10 cellular contexts compared by ENCODE assay signal in genomic region chr2:12451726-12452125, GRCh38.
DNase-seq lines count a peak whose midpoint lies in the region; ATAC-seq and TF ChIP-seq lines count a peak whose summit lies in the region.
"Had no signal": no experiment of that assay in that cellular context is flagged by ENCODE, and none has a peak within 500 bp of the region (broad histone marks: within the 10 kb centered on the region; RNA-seq: fewer than 3 reads in every experiment).

No MANE protein-coding gene starts in this region.

- H3K36me3 ChIP-seq in heart right ventricle, result no peaks in the 10 kb centered on the region

- 25 to 33% methylated on average over 5 of the region's 5 CpGs for WGBS in heart right ventricle, 2 donors

- no peaks in the 10 kb centered on the region for H3K36me3 Mint-ChIP-seq in activated T-helper 17 cell treated with anti-CD3 and anti-CD28 coated beads, Interleukin-2, amount 50 U/mL, for 72 hours (ENCODE audit: low read depth)
- H3K36me3 Mint-ChIP-seq in memory B cell, result no peaks in the 10 kb centered on the region

- peak overlapping the region in 7 of 10 donors; percentile 20 to 79 (median 49) for H3K27ac ChIP-seq in heart right ventricle
- H3K27ac ChIP-seq: C4-2B had no signal

- TF ChIP-seq CTCF in heart right ventricle (IDR thresholded peaks at IDR 0.05), result no peak

- intact Hi-C loops in heart right ventricle (cut with DNase I) (loop anchor here in 2 of 10 donors (10.0 kb wide), 1 partner anchor 263 kb away; the partner anchor contains the start of gene TRIB2 (in 2 of the 2)), Right ventricle myocardium superior (cut with DNase I) (no loop called here)

- no peak for DNase-seq in heart right ventricle
- no peak for DNase-seq in Right ventricle myocardium superior
- no peak for DNase-seq in memory B cell (ENCODE audit: low spot score in 2 of 2)
- DNase-seq in D341Med (ENCODE audit: low spot score), result no peak
- DNase-seq in glomerular visceral epithelial cell (ENCODE audit: extremely low spot score), result no peak

- H3K27me3 ChIP-seq in heart right ventricle, result no peaks in the 10 kb centered on the region

- ATAC-seq in heart right ventricle (peak in 1 of 8 donors; percentile 16), Right ventricle myocardium superior (ENCODE audit: poor library complexity) (no peak), memory B cell (ENCODE audit: low read depth) (no peak), GM19467 (IDR thresholded peaks at IDR 0.05; ENCODE audit: unreplicated experiment) (no peak), GM19397 (IDR thresholded peaks at IDR 0.05; ENCODE audit: unreplicated experiment) (no peak)
- ATAC-seq in activated T-helper 17 cell treated with anti-CD3 and anti-CD28 coated beads, Interleukin-2, amount 50 U/mL, for 72 hours (replicated peaks), result peak; percentile 17
- ATAC-seq: left lobe of liver had no signal

- H3K4me3 Mint-ChIP-seq in activated T-helper 17 cell treated with anti-CD3 and anti-CD28 coated beads, Interleukin-2, amount 50 U/mL, for 72 hours, result peak overlapping the region; percentile 71
- peak overlapping the region; percentile 34 for H3K4me3 Mint-ChIP-seq in memory B cell

- peaks cover 28% of the 10 kb centered on the region for H3K4me1 Mint-ChIP-seq in activated T-helper 17 cell treated with anti-CD3 and anti-CD28 coated beads, Interleukin-2, amount 50 U/mL, for 72 hours
- peaks cover 9% of the 10 kb centered on the region for H3K4me1 Mint-ChIP-seq in memory B cell

- peak overlapping the region; percentile 59 for H3K27ac Mint-ChIP-seq in activated T-helper 17 cell treated with anti-CD3 and anti-CD28 coated beads, Interleukin-2, amount 50 U/mL, for 72 hours
- H3K27ac Mint-ChIP-seq in memory B cell, result peak overlapping the region; percentile 20

- peak overlapping the region in 2 of 10 donors; percentile 7 to 31 for H3K4me3 ChIP-seq in heart right ventricle

- peaks cover 0 to 47% (median 14%) of the 10 kb centered on the region in 9 donors for H3K4me1 ChIP-seq in heart right ventricle

- H3K9me3 ChIP-seq in heart right ventricle, result no peaks in the 10 kb centered on the region

- H3K9me3 Mint-ChIP-seq in activated T-helper 17 cell treated with anti-CD3 and anti-CD28 coated beads, Interleukin-2, amount 50 U/mL, for 72 hours, result peaks cover 6% of the 10 kb centered on the region
- H3K9me3 Mint-ChIP-seq in memory B cell, result no peaks in the 10 kb centered on the region

- no peaks in the 10 kb centered on the region for H3K27me3 Mint-ChIP-seq in activated T-helper 17 cell treated with anti-CD3 and anti-CD28 coated beads, Interleukin-2, amount 50 U/mL, for 72 hours
- no peaks in the 10 kb centered on the region for H3K27me3 Mint-ChIP-seq in memory B cell
